ENCODE assay signal across 8 cellular contexts in the genomic region with DNA sequence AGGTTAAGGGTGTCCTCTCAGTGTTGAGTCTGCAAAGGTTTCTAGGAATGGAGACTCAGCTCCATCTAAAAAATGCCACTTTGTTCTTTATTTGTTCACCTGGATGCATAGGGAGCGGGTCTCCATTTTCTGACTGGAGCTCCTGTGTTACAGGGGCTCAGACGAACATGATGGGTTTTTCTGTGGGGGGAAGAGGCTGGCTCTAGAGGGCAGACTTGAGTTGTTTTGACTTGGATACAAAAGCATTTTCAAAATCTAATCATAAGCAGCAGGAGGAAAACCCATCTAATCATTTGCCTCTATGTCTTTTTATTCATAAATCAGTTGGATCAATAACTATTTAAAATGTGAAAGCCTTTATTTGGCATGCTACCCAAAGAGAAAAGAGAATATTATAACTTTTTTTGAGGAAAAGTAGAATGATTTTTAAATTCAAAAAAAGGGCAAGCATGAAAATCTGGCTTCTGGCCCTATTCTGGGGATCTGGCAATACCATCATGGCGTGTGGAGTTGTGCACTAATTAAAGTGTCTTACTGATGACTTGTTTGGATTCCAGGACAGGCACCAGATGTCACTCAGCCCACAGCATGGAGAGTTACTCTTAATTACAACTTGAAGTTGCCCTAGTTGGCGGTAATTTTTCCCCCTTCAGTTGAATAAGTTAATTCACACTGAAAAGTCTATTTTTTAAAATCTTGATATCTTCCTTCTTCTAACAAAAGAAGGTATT.
DNase-seq lines count a peak whose midpoint lies in the region; ATAC-seq and TF ChIP-seq lines count a peak whose summit lies in the region.

No MANE protein-coding gene starts in this region.

- H3K4me3 ChIP-seq in GM12875 (ENCODE audit: low read depth, low read length), result no peak overlapping the region

- in situ Hi-C loops in KBM-7 (cut with MboI; ENCODE audit: low pct_unique_long_range_greater_than_20kb, low sequenced_read_pairs), result no loop called here

- H3K27ac Mint-ChIP-seq in chondrocyte (ENCODE audit: unreplicated experiment) (no peak overlapping the region), neural crest cell (ENCODE audit: unreplicated experiment) (no peak overlapping the region), HFFc6 (no peak overlapping the region)

- ATAC-seq in HG03520 (IDR thresholded peaks at IDR 0.05; ENCODE audit: unreplicated experiment), result no peak

- H3K9me3 Mint-ChIP-seq in chondrocyte (ENCODE audit: low read depth), result no peaks in the 10 kb centered on the region
- no peaks in the 10 kb centered on the region for H3K9me3 Mint-ChIP-seq in neural crest cell
- H3K9me3 Mint-ChIP-seq in HFFc6, result peaks cover 32% of the 10 kb centered on the region

- H3K4me1 Mint-ChIP-seq in chondrocyte (ENCODE audit: low read depth), result peaks cover 28% of the 10 kb centered on the region
- peaks cover 5% of the 10 kb centered on the region for H3K4me1 Mint-ChIP-seq in neural crest cell
- H3K4me1 Mint-ChIP-seq in HFFc6 (ENCODE audit: low read depth), result no peaks in the 10 kb centered on the region

- H3K27me3 Mint-ChIP-seq in chondrocyte (ENCODE audit: low read depth), result no peaks in the 10 kb centered on the region
- H3K27me3 Mint-ChIP-seq in neural crest cell (ENCODE audit: low read depth), result no peaks in the 10 kb centered on the region
- no peaks in the 10 kb centered on the region for H3K27me3 Mint-ChIP-seq in HFFc6 (ENCODE audit: insufficient read depth)

- H3K4me3 Mint-ChIP-seq in chondrocyte (ENCODE audit: unreplicated experiment) (no peak overlapping the region), neural crest cell (no peak overlapping the region), HFFc6 (no peak overlapping the region)

- H3K36me3 Mint-ChIP-seq in chondrocyte (ENCODE audit: low read depth) (no peaks in the 10 kb centered on the region), neural crest cell (ENCODE audit: low read depth) (no peaks in the 10 kb centered on the region), HFFc6 (ENCODE audit: low read depth) (0 out of 2 replicates have a peak, but pooled peaks cover 7% of the 10 kb centered on the region)

- DNase-seq in KBM-7 (peak; percentile 28), chondrocyte (ENCODE audit: low spot score) (no peak), neural crest cell (ENCODE audit: low read depth, low spot score) (peak; percentile 38), HFFc6 (no peak), amniotic stem cell (lab: John Stamatoyannopoulos, UW) (no peak), EL (no peak)

- TF ChIP-seq CTCF in GM12875 (IDR thresholded peaks at IDR 0.05; ENCODE audit: borderline replicate concordance, insufficient read depth, low read depth, low read length) (peak; percentile 46), chondrocyte (IDR thresholded peaks at IDR 0.05) (peak; percentile 80), neural crest cell (conservative IDR thresholded peaks at IDR 0.05) (peak; percentile 65), HFFc6 (IDR thresholded peaks at IDR 0.05) (no peak; the same call in 1 of the 2 replicates)

Comparison
In these comparisons a context has a peak if more than half of its experiments do, and no peak if none do; other contexts are left out.
1. DNase-seq: peak in KBM-7 (single experiment) and neural crest cell (single experiment); none in chondrocyte (single experiment), HFFc6 (single experiment), amniotic stem cell (single experiment) and EL (single experiment).